Comparison of ENCODE assay signal across 1 cellular context in genomic region chr1:26237230-26237966, GRCh38.
A peak's percentile ranks its signal among the peaks of the same experiment; 100 is the strongest.
TF ChIP-seq lines count a peak whose summit lies in the region.

No MANE protein-coding gene starts in this region.

TF ChIP-seq in K562, 482 proteins besides CTCF, POLR2A, EP300 and RAD21 (continued from another document):
- TF ChIP-seq ZBTB33 (CRISPR knock-in tag; IDR thresholded peaks at IDR 0.05) (no peak), NELFE (IDR thresholded peaks at IDR 0.05; ENCODE audit: insufficient read depth, insufficient read length) (no peak), E2F8 (IDR thresholded peaks at IDR 0.05; ENCODE audit: low read depth, partially characterized antibody) (no peak), POLR3A (IDR thresholded peaks at IDR 0.05; ENCODE audit: borderline replicate concordance, extremely low read depth, insufficient read depth, insufficient read length) (no peak), TFAP4 (CRISPR knock-in tag; IDR thresholded peaks at IDR 0.05; ENCODE audit: borderline replicate concordance) (no peak), PTBP1 (IDR thresholded peaks at IDR 0.05; ENCODE audit: low read depth, low read length) (no peak), VEZF1 (CRISPR knock-in tag; IDR thresholded peaks at IDR 0.05) (no peak), FOXK2 (conservative IDR thresholded peaks at IDR 0.05 in 1 of 2, IDR thresholded peaks at IDR 0.05 in 1 of 2; ENCODE audit: low read depth in 2 of 2) (peak; percentile 87 to 90), ZNF282 (CRISPR knock-in tag; IDR thresholded peaks at IDR 0.05) (no peak), CHD4 (IDR thresholded peaks at IDR 0.05; ENCODE audit: insufficient read depth, insufficient replicate concordance, low read depth, low read length, poor library complexity, severe bottlenecking) (peak; percentile 71), MLLT1 (IDR thresholded peaks at IDR 0.05) (peak in 1 of 2 experiments; percentile 51; a peak in 1 of 4 replicates), PHTF2 (CRISPR knock-in tag; IDR thresholded peaks at IDR 0.05) (no peak), FOS (IDR thresholded peaks at IDR 0.05; ENCODE audit: extremely low read depth, insufficient read length) (no peak), USF1 (CRISPR knock-in tag; IDR thresholded peaks at IDR 0.05) (no peak), SMARCE1 (IDR thresholded peaks at IDR 0.05) (peak; percentile 91), MLX (CRISPR knock-in tag; conservative IDR thresholded peaks at IDR 0.05) (no peak), CHAMP1 (IDR thresholded peaks at IDR 0.05) (no peak), KHSRP (IDR thresholded peaks at IDR 0.05) (no peak), ZNF347 (CRISPR knock-in tag; IDR thresholded peaks at IDR 0.05; ENCODE audit: low read depth) (no peak), HDAC6 (IDR thresholded peaks at IDR 0.05; ENCODE audit: low read depth, low read length) (no peak), MED1 (CRISPR knock-in tag; IDR thresholded peaks at IDR 0.05; ENCODE audit: borderline replicate concordance) (no peak), SPI1 (IDR thresholded peaks at IDR 0.05; ENCODE audit: borderline replicate concordance, low read depth, low read length) (no peak), ZBTB2 (IDR thresholded peaks at IDR 0.05) (no peak), KAT8 (IDR thresholded peaks at IDR 0.05; ENCODE audit: low read depth) (no peak), ZBTB34 (CRISPR knock-in tag; IDR thresholded peaks at IDR 0.05) (0 out of 2 replicates have a peak, but pooled peaks have one; percentile 18), FOXJ3 (CRISPR knock-in tag; IDR thresholded peaks at IDR 0.05) (no peak), ZNF175 (CRISPR knock-in tag; IDR thresholded peaks at IDR 0.05; ENCODE audit: low read depth) (no peak)
